In the genomic region with DNA sequence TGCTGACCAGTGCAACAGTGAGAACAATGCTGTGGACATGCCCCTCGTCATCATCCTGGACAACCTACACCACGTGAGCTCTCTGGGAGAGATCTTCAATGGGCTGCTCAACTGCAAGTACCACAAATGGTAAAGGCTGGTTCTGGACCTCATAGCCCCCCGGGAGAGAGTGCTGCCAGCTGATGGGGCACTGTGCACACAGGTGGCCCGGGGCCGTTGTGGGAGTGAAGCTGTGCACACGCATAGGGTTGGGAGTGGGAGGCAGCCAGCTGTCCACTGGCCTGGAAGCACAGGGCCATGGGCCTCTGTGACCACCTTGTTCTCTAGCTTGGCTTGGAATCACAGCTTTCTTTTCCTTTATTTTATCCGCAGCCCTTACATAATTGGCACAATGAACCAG, we compare ENCODE assay signal across 42 cellular contexts. TPM values are rescaled to one million over a fixed set of nuclear protein-coding genes. Genes with fewer than 3 reads are reported as not detected.
"Had no signal": no experiment of that assay in that cellular context is flagged by ENCODE, and none has a peak within 500 bp of the region (broad histone marks: within the 10 kb centered on the region; RNA-seq: fewer than 3 reads in every experiment).

No MANE protein-coding gene starts in this region.

- H3K4me1 ChIP-seq: adrenal gland, body of pancreas had no signal

- H3K4me3 ChIP-seq: adrenal gland, body of pancreas, cardiac muscle cell had no signal

- H3K27ac Mint-ChIP-seq: activated CD4-positive, alpha-beta memory T cell treated with anti-CD3 and anti-CD28 coated beads, Interleukin-2, amount 10 ng/mL, durations not matched to agents 7 days and 5 days; activated CD4-positive, alpha-beta T cell treated with anti-CD3 and anti-CD28 coated beads for 36 hours; activated CD4-positive, alpha-beta T cell treated with anti-CD3 and anti-CD28 coated beads, Interleukin-2, amount 10 ng/mL, durations not matched to agents 7 days and 5 days; activated naive CD4-positive, alpha-beta T cell treated with anti-CD3 and anti-CD28 coated beads for 36 hours; activated naive CD4-positive, alpha-beta T cell treated with anti-CD3 and anti-CD28 coated beads, Interleukin-2, amount 50 U/mL, for 72 hours; activated naive CD8-positive, alpha-beta T cell treated with anti-CD3 and anti-CD28 coated beads for 36 hours; activated T-cell treated with anti-CD3 and anti-CD28 coated beads, Interleukin-2, amount 50 U/mL, for 72 hours; activated T-helper 1 cell treated with anti-CD3 and anti-CD28 coated beads, Interleukin-12 subunit alpha, Interleukin-12 subunit beta, Interleukin-2, Interleukin-4 antibody, amounts not matched to agents 30 ng/mL and 10 ng/mL and 1 ng/mL, durations not matched to agents 14 hours and 24 hours and 36 hours; activated T-helper 17 cell treated with anti-CD3 and anti-CD28 coated beads, Interleukin-2, amount 50 U/mL, for 72 hours; T-helper 1 cell treated with Interleukin-12 subunit alpha and Interleukin-12 subunit beta and Interleukin-4 antibody, amounts not matched to agents 30 μg/mL and 1 μg/mL, for 36 hours; T-helper 2 cell treated with Interferon-gamma antibody and Interleukin-4, amounts not matched to agents 5 μg/mL and 100 μg/mL, for 36 hours; WTC11 had no signal

- H3K27ac ChIP-seq: adrenal gland, body of pancreas, brain microvascular endothelial cell, cardiac muscle cell, WERI-Rb-1 had no signal

- H3K4me1 Mint-ChIP-seq: activated CD4-positive, alpha-beta T cell treated with anti-CD3 and anti-CD28 coated beads for 36 hours; activated T-helper 17 cell treated with anti-CD3 and anti-CD28 coated beads, Interleukin-2, amount 50 U/mL, for 72 hours; WTC11 had no signal

- H3K27me3 ChIP-seq: adrenal gland, body of pancreas, brain microvascular endothelial cell, cardiac muscle cell had no signal

- DNase-seq: activated CD4-positive, alpha-beta memory T cell treated with anti-CD3 and anti-CD28 coated beads, Interleukin-2, amount 10 ng/mL, durations not matched to agents 7 days and 5 days; activated CD4-positive, alpha-beta T cell treated with anti-CD3 and anti-CD28 coated beads for 1 hour; activated CD4-positive, alpha-beta T cell treated with anti-CD3 and anti-CD28 coated beads for 36 hours; activated CD4-positive, alpha-beta T cell treated with anti-CD3 and anti-CD28 coated beads for 48 hours; activated CD4-positive, alpha-beta T cell treated with anti-CD3 and anti-CD28 coated beads, Interleukin-2, amount 10 ng/mL, durations not matched to agents 7 days and 5 days; activated CD4-positive, alpha-beta T cell treated with anti-CD3 and anti-CD28 coated beads, Interleukin-2, amount 50 U/mL, for 48 hours; activated CD4-positive, CD25-positive, alpha-beta regulatory T cell; activated CD8-positive, alpha-beta memory T cell treated with anti-CD3 and anti-CD28 coated beads, Interleukin-2, amount 50 U/mL, for 4 hours; activated effector memory CD4-positive, alpha-beta T cell treated with anti-CD3 and anti-CD28 coated beads, Interleukin-2, amount 50 U/mL, for 16 hours; activated gamma-delta T cell treated with Interleukin-2 at 50 U/mL for 16 hours; activated naive CD4-positive, alpha-beta T cell; activated naive CD4-positive, alpha-beta T cell treated with anti-CD3 and anti-CD28 coated beads for 36 hours; activated naive CD4-positive, alpha-beta T cell treated with anti-CD3 and anti-CD28 coated beads, Interleukin-2, amount 50 U/mL, for 16 hours; activated naive CD8-positive, alpha-beta T cell treated with anti-CD3 and anti-CD28 coated beads for 36 hours; activated T-cell treated with anti-CD3 and anti-CD28 coated beads for 4 hours; activated T-cell treated with anti-CD3 and anti-CD28 coated beads, Interleukin-2, amount 50 U/mL, for 1 hour; activated T-cell treated with anti-CD3 and anti-CD28 coated beads, Interleukin-2, amount 50 U/mL, for 4 hours; activated T-cell treated with anti-CD3 and anti-CD28 coated beads, Interleukin-2, amount 50 U/mL, for 72 hours; adrenal gland; amniotic stem cell; aorta; body of pancreas; brain microvascular endothelial cell; caudate nucleus; cerebellar nuclear complex; T-helper 1 cell; T-helper 2 cell; T-helper 9 cell; WERI-Rb-1 had no signal

- H3K9me3 Mint-ChIP-seq: activated CD4-positive, alpha-beta memory T cell treated with anti-CD3 and anti-CD28 coated beads, Interleukin-2, amount 10 ng/mL, durations not matched to agents 7 days and 5 days; activated CD4-positive, alpha-beta T cell treated with anti-CD3 and anti-CD28 coated beads, Interleukin-2, amount 10 ng/mL, durations not matched to agents 7 days and 5 days; activated naive CD4-positive, alpha-beta T cell treated with anti-CD3 and anti-CD28 coated beads for 36 hours; activated naive CD4-positive, alpha-beta T cell treated with anti-CD3 and anti-CD28 coated beads, Interleukin-2, amount 50 U/mL, for 72 hours; activated naive CD8-positive, alpha-beta T cell treated with anti-CD3 and anti-CD28 coated beads for 36 hours; activated T-cell treated with anti-CD3 and anti-CD28 coated beads, Interleukin-2, amount 50 U/mL, for 4 hours; activated T-cell treated with anti-CD3 and anti-CD28 coated beads, Interleukin-2, amount 50 U/mL, for 72 hours; activated T-helper 1 cell treated with anti-CD3 and anti-CD28 coated beads, Interleukin-12 subunit alpha, Interleukin-12 subunit beta, Interleukin-2, Interleukin-4 antibody, amounts not matched to agents 30 ng/mL and 10 ng/mL and 1 ng/mL, durations not matched to agents 14 hours and 24 hours and 36 hours; activated T-helper 17 cell treated with anti-CD3 and anti-CD28 coated beads, Interleukin-2, amount 50 U/mL, for 72 hours; central memory CD8-positive, alpha-beta T cell; T-helper 1 cell treated with Interleukin-12 subunit alpha and Interleukin-12 subunit beta and Interleukin-4 antibody, amounts not matched to agents 30 μg/mL and 1 μg/mL, for 36 hours; T-helper 2 cell treated with Interferon-gamma antibody and Interleukin-4, amounts not matched to agents 5 μg/mL and 100 μg/mL, for 36 hours; WTC11 had no signal

- H3K27me3 Mint-ChIP-seq: activated CD4-positive, alpha-beta memory T cell treated with anti-CD3 and anti-CD28 coated beads, Interleukin-2, amount 10 ng/mL, durations not matched to agents 7 days and 5 days; activated CD4-positive, alpha-beta T cell treated with anti-CD3 and anti-CD28 coated beads for 36 hours; activated CD4-positive, alpha-beta T cell treated with anti-CD3 and anti-CD28 coated beads, Interleukin-2, amount 10 ng/mL, durations not matched to agents 7 days and 5 days; activated T-helper 17 cell treated with anti-CD3 and anti-CD28 coated beads, Interleukin-2, amount 50 U/mL, for 72 hours had no signal

- H3K9me3 ChIP-seq: adrenal gland, body of pancreas had no signal

- H3K4me3 Mint-ChIP-seq: activated CD4-positive, alpha-beta memory T cell treated with anti-CD3 and anti-CD28 coated beads, Interleukin-2, amount 10 ng/mL, durations not matched to agents 7 days and 5 days; activated CD4-positive, alpha-beta T cell treated with anti-CD3 and anti-CD28 coated beads for 36 hours; activated CD4-positive, alpha-beta T cell treated with anti-CD3 and anti-CD28 coated beads, Interleukin-2, amount 10 ng/mL, durations not matched to agents 7 days and 5 days; activated naive CD4-positive, alpha-beta T cell treated with anti-CD3 and anti-CD28 coated beads for 36 hours; activated naive CD8-positive, alpha-beta T cell treated with anti-CD3 and anti-CD28 coated beads for 36 hours; activated T-cell treated with anti-CD3 and anti-CD28 coated beads, Interleukin-2, amount 50 U/mL, for 4 hours; activated T-cell treated with anti-CD3 and anti-CD28 coated beads, Interleukin-2, amount 50 U/mL, for 72 hours; activated T-helper 1 cell treated with anti-CD3 and anti-CD28 coated beads, Interleukin-12 subunit alpha, Interleukin-12 subunit beta, Interleukin-2, Interleukin-4 antibody, amounts not matched to agents 30 ng/mL and 10 ng/mL and 1 ng/mL, durations not matched to agents 14 hours and 24 hours and 36 hours; activated T-helper 17 cell treated with anti-CD3 and anti-CD28 coated beads, Interleukin-2, amount 50 U/mL, for 72 hours; central memory CD8-positive, alpha-beta T cell; T-helper 1 cell treated with Interleukin-12 subunit alpha and Interleukin-12 subunit beta and Interleukin-4 antibody, amounts not matched to agents 30 μg/mL and 1 μg/mL, for 36 hours; T-helper 2 cell treated with Interferon-gamma antibody and Interleukin-4, amounts not matched to agents 5 μg/mL and 100 μg/mL, for 36 hours; WTC11 had no signal

- ATAC-seq: activated CD4-positive, alpha-beta T cell treated with anti-CD3 and anti-CD28 coated beads for 36 hours; activated CD4-positive, CD25-positive, alpha-beta regulatory T cell treated with anti-CD3 and anti-CD28 coated beads, Interleukin-2, amount 50 U/mL, for 24 hours; activated naive CD4-positive, alpha-beta T cell treated with anti-CD3 and anti-CD28 coated beads, Interleukin-2, amount 50 U/mL, for 72 hours; activated T-cell treated with anti-CD3 and anti-CD28 coated beads, Interleukin-2, amount 50 U/mL, for 4 hours; activated T-cell treated with anti-CD3 and anti-CD28 coated beads, Interleukin-2, amount 50 U/mL, for 72 hours; activated T-helper 17 cell treated with anti-CD3 and anti-CD28 coated beads, Interleukin-2, amount 50 U/mL, for 72 hours; body of pancreas; WTC11 had no signal

- H3K36me3 Mint-ChIP-seq: activated naive CD4-positive, alpha-beta T cell treated with anti-CD3 and anti-CD28 coated beads, Interleukin-2, amount 50 U/mL, for 72 hours; activated naive CD8-positive, alpha-beta T cell treated with anti-CD3 and anti-CD28 coated beads for 36 hours had no signal

RNA-seq across cellular contexts. Expression of gene DBX1, which starts 57.0 kb away (rescaled TPM):
- total RNA-seq: activated CD4-positive, alpha-beta memory T cell treated with anti-CD3 and anti-CD28 coated beads, Interleukin-2, amount 10 ng/mL, durations not matched to agents 7 days and 5 days; activated CD4-positive, alpha-beta T cell treated with anti-CD3 and anti-CD28 coated beads for 36 hours; activated CD4-positive, alpha-beta T cell treated with anti-CD3 and anti-CD28 coated beads, Interleukin-2, amount 10 ng/mL, durations not matched to agents 7 days and 5 days; activated CD8-positive, alpha-beta memory T cell treated with anti-CD3 and anti-CD28 coated beads for 36 hours; activated naive CD4-positive, alpha-beta T cell treated with anti-CD3 and anti-CD28 coated beads for 36 hours; activated naive CD4-positive, alpha-beta T cell treated with anti-CD3 and anti-CD28 coated beads, Interleukin-2, amount 50 U/mL, for 72 hours; activated naive CD8-positive, alpha-beta T cell treated with anti-CD3 and anti-CD28 coated beads for 36 hours; activated T-cell treated with anti-CD3 and anti-CD28 coated beads, Interleukin-2, amount 50 U/mL, for 4 hours; activated T-cell treated with anti-CD3 and anti-CD28 coated beads, Interleukin-2, amount 50 U/mL, for 72 hours; activated T-helper 1 cell treated with anti-CD3 and anti-CD28 coated beads, Interleukin-12 subunit alpha, Interleukin-12 subunit beta, Interleukin-2, Interleukin-4 antibody, amounts not matched to agents 30 ng/mL and 10 ng/mL and 1 ng/mL, durations not matched to agents 14 hours and 24 hours and 36 hours; activated T-helper 17 cell treated with anti-CD3 and anti-CD28 coated beads, Interleukin-2, amount 50 U/mL, for 72 hours; adrenal gland; aorta; astrocyte; body of pancreas; bronchial epithelial cell; cardiac muscle cell; chondrocyte had no signal
- polyA plus RNA-seq: adrenal gland, aorta, cardiac muscle cell had no signal
